ENCODE assay signal across 14 cellular contexts in genomic region chr11:76793834-76794291, GRCh38. TPM values are rescaled to one million over a fixed set of nuclear protein-coding genes. Genes with fewer than 3 reads are reported as not detected.
DNase-seq lines count a peak whose midpoint lies in the region; TF ChIP-seq lines count a peak whose summit lies in the region.
"Had no signal": no experiment of that assay in that cellular context is flagged by ENCODE, and none has a peak within 500 bp of the region (broad histone marks: within the 10 kb centered on the region; RNA-seq: fewer than 3 reads in every experiment).

No MANE protein-coding gene starts in this region.

- TF ChIP-seq CTCF in VCaP (conservative IDR thresholded peaks at IDR 0.05) (no peak), tibial artery (IDR thresholded peaks at IDR 0.05) (no peak)

- H2BK120ac ChIP-seq in mesenchymal stem cell (ENCODE audit: low read depth, low read length), result no peak overlapping the region

- peak overlapping the region; percentile 31 for H3K9ac ChIP-seq in mesenchymal stem cell (ENCODE audit: low read length)

- peak overlapping the region; percentile 7 for H4K8ac ChIP-seq in mesenchymal stem cell (ENCODE audit: low read length)

- H3K27me3 ChIP-seq in mesenchymal stem cell (ENCODE audit: control insufficient read depth in 1 of 2, insufficient read depth in 1 of 2, low read length in 2 of 2), result no peaks in the 10 kb centered on the region
- no peaks in the 10 kb centered on the region for H3K27me3 ChIP-seq in tibial artery
- H3K27me3 ChIP-seq: SJCRH30 had no signal

- peak overlapping the region; percentile 14 to 67 for H3K18ac ChIP-seq in mesenchymal stem cell (ENCODE audit: low read depth in 1 of 2, low read length in 2 of 2)

- no peak overlapping the region for H2AFZ ChIP-seq in mesenchymal stem cell (ENCODE audit: low read depth, low read length)

- peak overlapping the region; percentile 23 for H2AK5ac ChIP-seq in mesenchymal stem cell (ENCODE audit: low read length, severe bottlenecking)

- H3K23ac ChIP-seq in mesenchymal stem cell (ENCODE audit: low read length in 2 of 2), result peak overlapping the region in 1 of 2 experiments; percentile 32

- peak overlapping the region in 1 of 2 experiments; percentile 83 for H3K14ac ChIP-seq in mesenchymal stem cell (ENCODE audit: low read length in 2 of 2)

- H3K4me1 ChIP-seq in mesenchymal stem cell (ENCODE audit: control insufficient read depth, insufficient read depth, low read depth, low read length) (peaks cover 46% of the 10 kb centered on the region), tibial artery (peaks cover 0 to 53% (median 13%) of the 10 kb centered on the region in 4 donors)

- DNase-seq in NCI-H1417 (lab: John Stamatoyannopoulos, UW), result peak in 2 of 3 experiments; percentile 31 to 60
- DNase-seq in NCI-H1417 treated with DMSO at 0.1 percent for 48 hours (lab: John Stamatoyannopoulos, UW), result no peak
- no peak for DNase-seq in mesenchymal stem cell
- DNase-seq in tibial artery, result no peak
- DNase-seq in SKM-1 treated with dmso at 0.1 percent for 144 hours (lab: John Stamatoyannopoulos, UW; ENCODE audit: unreplicated experiment), result no peak
- no peak for DNase-seq in substantia nigra (lab: John Stamatoyannopoulos, UW)
- no peak for DNase-seq in activated CD4-positive, CD25-positive, alpha-beta regulatory T cell (lab: John Stamatoyannopoulos, UW)
- DNase-seq: 8988T; GF-D8; NCI-H748 treated with DMSO at 0.1 percent for 48 hours; stimulated activated naive CD4-positive, alpha-beta T cell had no signal

- H3K36me3 ChIP-seq in mesenchymal stem cell (ENCODE audit: control insufficient read depth in 1 of 2, insufficient read depth in 2 of 2, low read depth in 1 of 2, low read length in 2 of 2) (peaks cover 36 to 57% of the 10 kb centered on the region in 2 experiments), tibial artery (peaks cover 10 to 31% (median 18%) of the 10 kb centered on the region in 3 donors)
- H3K36me3 ChIP-seq: SJCRH30 had no signal

- peak overlapping the region; percentile 25 for H3K4me2 ChIP-seq in mesenchymal stem cell (ENCODE audit: low read length, poor library complexity, severe bottlenecking)

- intact Hi-C loops in tibial artery (cut with DNase I; ENCODE audit: low total_unique reads), result no loop called here

- peak overlapping the region in 1 of 2 experiments; percentile 43 for H2BK12ac ChIP-seq in mesenchymal stem cell (ENCODE audit: low read length in 2 of 2)

- H4K91ac ChIP-seq in mesenchymal stem cell (ENCODE audit: low read length), result no peak overlapping the region

- H3K4me3 ChIP-seq in mesenchymal stem cell (ENCODE audit: insufficient read depth in 1 of 2, low read depth in 1 of 2, low read length in 2 of 2) (no peak overlapping the region), tibial artery (no peak overlapping the region)
- H3K4me3 ChIP-seq: mucosa of descending colon, SJCRH30 had no signal

- peak overlapping the region in 1 of 2 experiments; percentile 5 for H3K4ac ChIP-seq in mesenchymal stem cell (ENCODE audit: low read depth in 1 of 2, low read length in 2 of 2)

- H2BK5ac ChIP-seq in mesenchymal stem cell (ENCODE audit: low read depth, low read length, poor library complexity, severe bottlenecking), result peak overlapping the region; percentile 20

- 72% methylated on average over 3 of the region's 3 CpGs for WGBS in mesenchymal stem cell

- H2BK15ac ChIP-seq in mesenchymal stem cell (ENCODE audit: low read depth, poor library complexity, severe bottlenecking), result no peak overlapping the region

- H3K27ac ChIP-seq in VCaP (peak overlapping the region; percentile 48), mesenchymal stem cell (ENCODE audit: low read length, poor library complexity, severe bottlenecking) (peak overlapping the region; percentile 44), tibial artery (peak overlapping the region; percentile 5 to 28), substantia nigra (ENCODE audit: low read depth, low read length, poor library complexity, severe bottlenecking) (no peak overlapping the region)
- H3K27ac ChIP-seq: SJCRH30 had no signal

- no peaks in the 10 kb centered on the region for H3K9me3 ChIP-seq in mesenchymal stem cell (ENCODE audit: control insufficient read depth, low read length)
- no peaks in the 10 kb centered on the region for H3K9me3 ChIP-seq in tibial artery
- H3K9me3 ChIP-seq: mucosa of descending colon, SJCRH30 had no signal

- H3K79me1 ChIP-seq in mesenchymal stem cell (replicated peaks; ENCODE audit: low read length, poor library complexity, severe bottlenecking), result peaks cover 48% of the 10 kb centered on the region

RNA-seq across cellular contexts. Expression of gene TSKU, which starts 10.7 kb away (rescaled TPM):
- polyA plus RNA-seq in mesenchymal stem cell (2013, experiment 1 of 2), result 47.5 TPM
- polyA plus RNA-seq in mesenchymal stem cell (2013, experiment 2 of 2), result 48.4 TPM

Comparison
In these comparisons a context has a peak if more than half of its experiments do, and no peak if none do; other contexts are left out.
1. DNase-seq: peak in NCI-H1417 (2 of 3); none in NCI-H1417 treated with DMSO at 0.1 percent for 48 hours (single experiment), mesenchymal stem cell (single experiment), tibial artery (0 of 2), SKM-1 treated with dmso at 0.1 percent for 144 hours (single experiment), substantia nigra (0 of 49) and activated CD4-positive, CD25-positive, alpha-beta regulatory T cell (0 of 4).